ENCODE assay signal across 1 cellular context in the genomic region with DNA sequence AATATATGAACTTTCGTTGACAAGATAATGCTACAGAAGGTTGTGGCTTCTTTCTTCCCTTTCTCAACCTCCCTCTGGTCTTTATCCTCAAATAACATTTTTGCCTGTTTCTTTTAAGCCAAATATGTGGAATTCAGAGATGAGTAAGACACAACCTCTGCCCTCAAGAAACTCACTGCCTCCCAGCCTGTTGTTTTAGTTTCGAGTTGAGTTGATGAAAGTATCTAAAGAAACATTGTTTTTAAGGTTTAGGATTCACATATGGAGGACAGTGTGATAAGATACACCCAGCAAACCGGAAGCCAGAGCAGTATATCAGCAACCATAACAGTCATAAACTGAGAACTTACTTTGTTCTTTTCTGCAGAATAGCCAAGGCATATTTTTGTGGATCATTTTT.
TF ChIP-seq lines count a peak whose summit lies in the region.

No MANE protein-coding gene starts in this region.

TF ChIP-seq in HepG2, 621 proteins besides CTCF, POLR2A, EP300 and RAD21:
- no peak for TF ChIP-seq ZNF276 (CRISPR knock-in tag; IDR thresholded peaks at IDR 0.05; ENCODE audit: low read depth)
- TF ChIP-seq TBX2 (CRISPR knock-in tag; IDR thresholded peaks at IDR 0.05; ENCODE audit: borderline replicate concordance): no peak
- TF ChIP-seq NCOA1 (CRISPR knock-in tag; IDR thresholded peaks at IDR 0.05): no peak
- TF ChIP-seq DR1 (CRISPR knock-in tag; IDR thresholded peaks at IDR 0.05): no peak
- no peak for TF ChIP-seq ZNF317 (CRISPR knock-in tag; IDR thresholded peaks at IDR 0.05)
- TF ChIP-seq SYNCRIP (IDR thresholded peaks at IDR 0.05; ENCODE audit: insufficient read depth, low read depth, low read length): no peak
TF ChIP-seq in HepG2: peak in this region for 0.
